Comparison of ENCODE assay signal across 9 cellular contexts in genomic region chr2:35973132-35973736, GRCh38.
A peak's percentile ranks its signal among the peaks of the same experiment; 100 is the strongest.
DNase-seq lines count a peak whose midpoint lies in the region; ATAC-seq and TF ChIP-seq lines count a peak whose summit lies in the region.
"Had no signal": no experiment of that assay in that cellular context is flagged by ENCODE, and none has a peak within 500 bp of the region (broad histone marks: within the 10 kb centered on the region; RNA-seq: fewer than 3 reads in every experiment).

No MANE protein-coding gene starts in this region.

- DNase-seq in ELR (ENCODE audit: low read depth) (peak; percentile 46), left kidney (ENCODE audit: low read depth, low spot score) (peak; percentile 55), COR-L47 (lab: John Stamatoyannopoulos, UW) (no peak), OCI-M2 (lab: John Stamatoyannopoulos, UW; ENCODE audit: unreplicated experiment) (no peak)
- DNase-seq in activated CD8-positive, alpha-beta T cell treated with anti-CD3 and anti-CD28 coated beads for 36 hours = peak; percentile 36

- CTCF ChIA-PET in activated CD8-positive, alpha-beta T cell treated with anti-CD3 and anti-CD28 coated beads for 36 hours (lab: Charles Lee) = interaction anchor here (1.2 to 3.6 kb wide), 4 partner anchors 13 to 88 kb away, joined by 3 to 11 read pairs (median 3); no protein-coding TSS in a partner anchor

- peaks cover 2% of the 10 kb centered on the region for H3K4me1 Mint-ChIP-seq in activated CD8-positive, alpha-beta T cell treated with anti-CD3 and anti-CD28 coated beads for 36 hours (ENCODE audit: low read depth)

- intact Hi-C loops in activated CD8-positive, alpha-beta T cell treated with anti-CD3 and anti-CD28 coated beads for 36 hours (cut with micrococcal nuclease) = loop anchor here (10.0 kb wide), 1 partner anchor 382 kb away; the partner anchor contains the start of gene CRIM1

- no peak overlapping the region for H3K4me3 Mint-ChIP-seq in activated CD8-positive, alpha-beta T cell treated with anti-CD3 and anti-CD28 coated beads for 36 hours
- H3K4me3 Mint-ChIP-seq: naive thymus-derived CD8-positive, alpha-beta T cell had no signal

- peak; percentile 59 for TF ChIP-seq CTCF in activated CD8-positive, alpha-beta T cell treated with anti-CD3 and anti-CD28 coated beads for 36 hours (IDR thresholded peaks at IDR 0.05)

- no peaks in the 10 kb centered on the region for H3K36me3 Mint-ChIP-seq in activated CD8-positive, alpha-beta T cell treated with anti-CD3 and anti-CD28 coated beads for 36 hours (ENCODE audit: low read depth)
- H3K36me3 Mint-ChIP-seq: naive thymus-derived CD8-positive, alpha-beta T cell had no signal

- peak; percentile 77 for ATAC-seq in GM19455 (IDR thresholded peaks at IDR 0.05; ENCODE audit: unreplicated experiment)
- peak; percentile 95 for ATAC-seq in HG03457 (IDR thresholded peaks at IDR 0.05; ENCODE audit: unreplicated experiment)
- ATAC-seq in activated CD8-positive, alpha-beta T cell treated with anti-CD3 and anti-CD28 coated beads for 36 hours = peak; percentile 55
- ATAC-seq in HG03045 (IDR thresholded peaks at IDR 0.05; ENCODE audit: unreplicated experiment) = no peak
- ATAC-seq: naive thymus-derived CD8-positive, alpha-beta T cell had no signal

- no peaks in the 10 kb centered on the region for H3K9me3 Mint-ChIP-seq in activated CD8-positive, alpha-beta T cell treated with anti-CD3 and anti-CD28 coated beads for 36 hours
- H3K9me3 Mint-ChIP-seq: naive thymus-derived CD8-positive, alpha-beta T cell had no signal

- no peaks in the 10 kb centered on the region for H3K27me3 Mint-ChIP-seq in activated CD8-positive, alpha-beta T cell treated with anti-CD3 and anti-CD28 coated beads for 36 hours

- H3K27ac Mint-ChIP-seq in activated CD8-positive, alpha-beta T cell treated with anti-CD3 and anti-CD28 coated beads for 36 hours = no peak overlapping the region
- H3K27ac Mint-ChIP-seq: naive thymus-derived CD8-positive, alpha-beta T cell had no signal

- POLR2A ChIA-PET in activated CD8-positive, alpha-beta T cell treated with anti-CD3 and anti-CD28 coated beads for 36 hours (lab: Charles Lee) = no interaction called here

Comparison
In these comparisons a context has a peak if more than half of its experiments do, and no peak if none do; other contexts are left out.
1. DNase-seq: peak in ELR (single experiment), activated CD8-positive, alpha-beta T cell treated with anti-CD3 and anti-CD28 coated beads for 36 hours (single experiment) and left kidney (single experiment); none in COR-L47 (single experiment) and OCI-M2 (single experiment).